2 cellular contexts compared by ENCODE assay signal in genomic region chr1:162023547-162024501, GRCh38.
TF ChIP-seq lines count a peak whose summit lies in the region.

OLFML2B (minus strand) TSS chr1:162023869; CDS start chr1:162023430, 439 bp downstream.

TF ChIP-seq in HEK293, 187 proteins besides CTCF, POLR2A, EP300 and RAD21 (continued from another document and continues in another):
- TF ChIP-seq ZNF692 (tag by site-specific recombination; IDR thresholded peaks at IDR 0.05), result 0 out of 2 replicates have a peak, but pooled peaks have one; percentile 36
- peak; percentile 13; the same call in 1 of the 2 replicates for TF ChIP-seq BCL11A (tag by site-specific recombination; IDR thresholded peaks at IDR 0.05; ENCODE audit: low read depth)
- TF ChIP-seq ZNF354C (tag by site-specific recombination; IDR thresholded peaks at IDR 0.05; ENCODE audit: borderline replicate concordance, low read depth), result no peak
- TF ChIP-seq ZFP3 (tag by site-specific recombination; IDR thresholded peaks at IDR 0.05; ENCODE audit: low read depth), result no peak
- TF ChIP-seq HOXC10 (CRISPR knock-in tag; IDR thresholded peaks at IDR 0.05), result no peak
- TF ChIP-seq, protein P1, sequence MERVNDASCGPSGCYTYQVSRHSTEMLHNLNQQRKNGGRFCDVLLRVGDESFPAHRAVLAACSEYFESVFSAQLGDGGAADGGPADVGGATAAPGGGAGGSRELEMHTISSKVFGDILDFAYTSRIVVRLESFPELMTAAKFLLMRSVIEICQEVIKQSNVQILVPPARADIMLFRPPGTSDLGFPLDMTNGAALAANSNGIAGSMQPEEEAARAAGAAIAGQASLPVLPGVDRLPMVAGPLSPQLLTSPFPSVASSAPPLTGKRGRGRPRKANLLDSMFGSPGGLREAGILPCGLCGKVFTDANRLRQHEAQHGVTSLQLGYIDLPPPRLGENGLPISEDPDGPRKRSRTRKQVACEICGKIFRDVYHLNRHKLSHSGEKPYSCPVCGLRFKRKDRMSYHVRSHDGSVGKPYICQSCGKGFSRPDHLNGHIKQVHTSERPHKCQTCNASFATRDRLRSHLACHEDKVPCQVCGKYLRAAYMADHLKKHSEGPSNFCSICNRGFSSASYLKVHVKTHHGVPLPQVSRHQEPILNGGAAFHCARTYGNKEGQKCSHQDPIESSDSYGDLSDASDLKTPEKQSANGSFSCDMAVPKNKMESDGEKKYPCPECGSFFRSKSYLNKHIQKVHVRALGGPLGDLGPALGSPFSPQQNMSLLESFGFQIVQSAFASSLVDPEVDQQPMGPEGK (tag by site-specific recombination; IDR thresholded peaks at IDR 0.05), result peak; percentile 45; the same call in 1 of the 2 replicates
- no peak for TF ChIP-seq ZNF558 (tag by site-specific recombination; IDR thresholded peaks at IDR 0.05)
- TF ChIP-seq, protein P2, sequence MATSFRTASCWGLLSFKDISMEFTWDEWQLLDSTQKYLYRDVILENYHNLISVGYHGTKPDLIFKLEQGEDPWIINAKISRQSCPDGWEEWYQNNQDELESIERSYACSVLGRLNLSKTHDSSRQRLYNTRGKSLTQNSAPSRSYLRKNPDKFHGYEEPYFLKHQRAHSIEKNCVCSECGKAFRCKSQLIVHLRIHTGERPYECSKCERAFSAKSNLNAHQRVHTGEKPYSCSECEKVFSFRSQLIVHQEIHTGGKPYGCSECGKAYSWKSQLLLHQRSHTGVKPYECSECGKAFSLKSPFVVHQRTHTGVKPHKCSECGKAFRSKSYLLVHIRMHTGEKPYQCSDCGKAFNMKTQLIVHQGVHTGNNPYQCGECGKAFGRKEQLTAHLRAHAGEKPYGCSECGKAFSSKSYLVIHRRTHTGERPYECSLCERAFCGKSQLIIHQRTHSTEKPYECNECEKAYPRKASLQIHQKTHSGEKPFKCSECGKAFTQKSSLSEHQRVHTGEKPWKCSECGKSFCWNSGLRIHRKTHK (tag by site-specific recombination; IDR thresholded peaks at IDR 0.05), result no peak
- TF ChIP-seq FEZF1 (tag by site-specific recombination; IDR thresholded peaks at IDR 0.05), result no peak
- TF ChIP-seq ZBTB11 (tag by site-specific recombination; conservative IDR thresholded peaks at IDR 0.05; ENCODE audit: low read depth), result peak; percentile 77
- no peak; the same call in 1 of the 2 replicates for TF ChIP-seq ZNF561 (tag by site-specific recombination; IDR thresholded peaks at IDR 0.05; ENCODE audit: borderline replicate concordance)
- no peak for TF ChIP-seq ZNF658 (tag by site-specific recombination; IDR thresholded peaks at IDR 0.05)
- TF ChIP-seq HOXA7 (CRISPR knock-in tag; IDR thresholded peaks at IDR 0.05; ENCODE audit: borderline replicate concordance), result no peak
- TF ChIP-seq ZBTB6 (tag by site-specific recombination; IDR thresholded peaks at IDR 0.05), result 0 out of 2 replicates have a peak, but pooled peaks have one; percentile 24
- TF ChIP-seq EGR2 (tag by site-specific recombination; IDR thresholded peaks at IDR 0.05; ENCODE audit: low read depth), result peak; percentile 72

TF ChIP-seq in HepG2, 621 proteins besides CTCF, POLR2A, EP300 and RAD21 (continued from another document):
- TF ChIP-seq, protein P3, sequence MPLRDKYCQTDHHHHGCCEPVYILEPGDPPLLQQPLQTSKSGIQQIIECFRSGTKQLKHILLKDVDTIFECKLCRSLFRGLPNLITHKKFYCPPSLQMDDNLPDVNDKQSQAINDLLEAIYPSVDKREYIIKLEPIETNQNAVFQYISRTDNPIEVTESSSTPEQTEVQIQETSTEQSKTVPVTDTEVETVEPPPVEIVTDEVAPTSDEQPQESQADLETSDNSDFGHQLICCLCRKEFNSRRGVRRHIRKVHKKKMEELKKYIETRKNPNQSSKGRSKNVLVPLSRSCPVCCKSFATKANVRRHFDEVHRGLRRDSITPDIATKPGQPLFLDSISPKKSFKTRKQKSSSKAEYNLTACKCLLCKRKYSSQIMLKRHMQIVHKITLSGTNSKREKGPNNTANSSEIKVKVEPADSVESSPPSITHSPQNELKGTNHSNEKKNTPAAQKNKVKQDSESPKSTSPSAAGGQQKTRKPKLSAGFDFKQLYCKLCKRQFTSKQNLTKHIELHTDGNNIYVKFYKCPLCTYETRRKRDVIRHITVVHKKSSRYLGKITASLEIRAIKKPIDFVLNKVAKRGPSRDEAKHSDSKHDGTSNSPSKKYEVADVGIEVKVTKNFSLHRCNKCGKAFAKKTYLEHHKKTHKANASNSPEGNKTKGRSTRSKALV (CRISPR knock-in tag; IDR thresholded peaks at IDR 0.05), result peak; percentile 97
- no peak for TF ChIP-seq KAT7 (CRISPR knock-in tag; IDR thresholded peaks at IDR 0.05; ENCODE audit: borderline replicate concordance)
- no peak for TF ChIP-seq NR3C1 (CRISPR knock-in tag; IDR thresholded peaks at IDR 0.05)
- TF ChIP-seq ELF1 (CRISPR knock-in tag; IDR thresholded peaks at IDR 0.05), result no peak
- no peak for TF ChIP-seq SMAD1 (CRISPR knock-in tag; IDR thresholded peaks at IDR 0.05; ENCODE audit: borderline replicate concordance, low read depth)
- TF ChIP-seq, protein P4, sequence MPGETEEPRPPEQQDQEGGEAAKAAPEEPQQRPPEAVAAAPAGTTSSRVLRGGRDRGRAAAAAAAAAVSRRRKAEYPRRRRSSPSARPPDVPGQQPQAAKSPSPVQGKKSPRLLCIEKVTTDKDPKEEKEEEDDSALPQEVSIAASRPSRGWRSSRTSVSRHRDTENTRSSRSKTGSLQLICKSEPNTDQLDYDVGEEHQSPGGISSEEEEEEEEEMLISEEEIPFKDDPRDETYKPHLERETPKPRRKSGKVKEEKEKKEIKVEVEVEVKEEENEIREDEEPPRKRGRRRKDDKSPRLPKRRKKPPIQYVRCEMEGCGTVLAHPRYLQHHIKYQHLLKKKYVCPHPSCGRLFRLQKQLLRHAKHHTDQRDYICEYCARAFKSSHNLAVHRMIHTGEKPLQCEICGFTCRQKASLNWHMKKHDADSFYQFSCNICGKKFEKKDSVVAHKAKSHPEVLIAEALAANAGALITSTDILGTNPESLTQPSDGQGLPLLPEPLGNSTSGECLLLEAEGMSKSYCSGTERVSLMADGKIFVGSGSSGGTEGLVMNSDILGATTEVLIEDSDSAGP (CRISPR knock-in tag; IDR thresholded peaks at IDR 0.05; ENCODE audit: borderline replicate concordance), result peak; percentile 46; the same call in 1 of the 2 replicates
- peak; percentile 40; the same call in 1 of the 2 replicates for TF ChIP-seq ZNF768 (CRISPR knock-in tag; IDR thresholded peaks at IDR 0.05)
- TF ChIP-seq ISL2 (CRISPR knock-in tag; IDR thresholded peaks at IDR 0.05), result peak; percentile 24; the same call in 1 of the 2 replicates
- 0 out of 2 replicates have a peak, but pooled peaks have one; percentile 25 for TF ChIP-seq TFDP2 (CRISPR knock-in tag; IDR thresholded peaks at IDR 0.05)
- TF ChIP-seq NR1H2 (CRISPR knock-in tag; IDR thresholded peaks at IDR 0.05; ENCODE audit: borderline replicate concordance, low read depth), result no peak
- TF ChIP-seq RARA (CRISPR knock-in tag; IDR thresholded peaks at IDR 0.05), result no peak
- TF ChIP-seq HIVEP1 (CRISPR knock-in tag; IDR thresholded peaks at IDR 0.05), result 0 out of 2 replicates have a peak, but pooled peaks have one; percentile 21
- TF ChIP-seq, protein P5, sequence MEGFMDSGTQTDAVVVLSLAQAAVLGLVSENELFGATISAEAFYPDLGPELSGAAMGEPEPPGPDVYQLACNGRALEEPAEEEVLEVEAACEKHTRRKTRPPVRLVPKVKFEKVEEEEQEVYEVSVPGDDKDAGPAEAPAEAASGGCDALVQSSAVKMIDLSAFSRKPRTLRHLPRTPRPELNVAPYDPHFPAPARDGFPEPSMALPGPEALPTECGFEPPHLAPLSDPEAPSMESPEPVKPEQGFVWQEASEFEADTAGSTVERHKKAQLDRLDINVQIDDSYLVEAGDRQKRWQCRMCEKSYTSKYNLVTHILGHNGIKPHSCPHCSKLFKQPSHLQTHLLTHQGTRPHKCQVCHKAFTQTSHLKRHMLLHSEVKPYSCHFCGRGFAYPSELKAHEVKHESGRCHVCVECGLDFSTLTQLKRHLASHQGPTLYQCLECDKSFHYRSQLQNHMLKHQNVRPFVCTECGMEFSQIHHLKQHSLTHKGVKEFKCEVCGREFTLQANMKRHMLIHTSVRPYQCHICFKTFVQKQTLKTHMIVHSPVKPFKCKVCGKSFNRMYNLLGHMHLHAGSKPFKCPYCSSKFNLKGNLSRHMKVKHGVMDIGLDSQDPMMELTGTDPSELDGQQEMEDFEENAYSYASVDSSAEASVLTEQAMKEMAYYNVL (CRISPR knock-in tag; IDR thresholded peaks at IDR 0.05; ENCODE audit: borderline replicate concordance), result 0 out of 2 replicates have a peak, but pooled peaks have one; percentile 24
- TF ChIP-seq ZNF510 (CRISPR knock-in tag; IDR thresholded peaks at IDR 0.05; ENCODE audit: low read depth), result peak; percentile 38; the same call in 1 of the 2 replicates
- peak; percentile 31; the same call in 1 of the 2 replicates for TF ChIP-seq ZNF263 (CRISPR knock-in tag; IDR thresholded peaks at IDR 0.05)
- TF ChIP-seq KLF13 (CRISPR knock-in tag; IDR thresholded peaks at IDR 0.05), result no peak
- TF ChIP-seq ZNF225 (CRISPR knock-in tag; IDR thresholded peaks at IDR 0.05), result peak; percentile 42; the same call in 1 of the 2 replicates
- no peak for TF ChIP-seq REXO4 (CRISPR knock-in tag; IDR thresholded peaks at IDR 0.05; ENCODE audit: borderline replicate concordance)
- TF ChIP-seq HNRNPLL (IDR thresholded peaks at IDR 0.05; ENCODE audit: low read depth, low read length, poor library complexity, severe bottlenecking), result peak; percentile 44
- TF ChIP-seq TSC22D2 (CRISPR knock-in tag; IDR thresholded peaks at IDR 0.05; ENCODE audit: borderline replicate concordance), result no peak
- no peak for TF ChIP-seq RNF2 (conservative IDR thresholded peaks at IDR 0.05; ENCODE audit: low read depth)
- no peak for TF ChIP-seq CEBPZ (IDR thresholded peaks at IDR 0.05; ENCODE audit: low read length)
- peak; percentile 35; the same call in 1 of the 2 replicates for TF ChIP-seq SAP130 (CRISPR knock-in tag; IDR thresholded peaks at IDR 0.05; ENCODE audit: low read depth)
- no peak for TF ChIP-seq NR2F6 (IDR thresholded peaks at IDR 0.05)
- TF ChIP-seq NR2F6 (CRISPR knock-in tag; IDR thresholded peaks at IDR 0.05), result no peak
- peak; percentile 28 for TF ChIP-seq STAG1 (CRISPR knock-in tag; IDR thresholded peaks at IDR 0.05)
- TF ChIP-seq NFKB2 (CRISPR knock-in tag; IDR thresholded peaks at IDR 0.05; ENCODE audit: borderline replicate concordance), result 0 out of 2 replicates have a peak, but pooled peaks have one; percentile 5
- 0 out of 2 replicates have a peak, but pooled peaks have one; percentile 29 for TF ChIP-seq BCL6 (CRISPR knock-in tag; IDR thresholded peaks at IDR 0.05)
- no peak for TF ChIP-seq ZNF75D (CRISPR knock-in tag; IDR thresholded peaks at IDR 0.05; ENCODE audit: borderline replicate concordance)
- no peak for TF ChIP-seq ZNF567 (CRISPR knock-in tag; IDR thresholded peaks at IDR 0.05; ENCODE audit: borderline replicate concordance)
